In genomic region chr2:171800639-171801038, GRCh38 we compare ENCODE assay signal across 21 cellular contexts.
DNase-seq lines count a peak whose midpoint lies in the region; ATAC-seq, FAIRE-seq and TF ChIP-seq lines count a peak whose summit lies in the region.
"Had no signal": no experiment of that assay in that cellular context is flagged by ENCODE, and none has a peak within 500 bp of the region (broad histone marks: within the 10 kb centered on the region; RNA-seq: fewer than 3 reads in every experiment).

No MANE protein-coding gene starts in this region.

- no peak overlapping the region for H2AFZ ChIP-seq in astrocyte (ENCODE audit: low read depth, low read length)
- no peak overlapping the region for H2AFZ ChIP-seq in osteoblast (ENCODE audit: low read length)
- H2AFZ ChIP-seq: GM23248 had no signal

- H3K4me3 Mint-ChIP-seq in astrocyte (ENCODE audit: unreplicated experiment) = no peak overlapping the region
- H3K4me3 Mint-ChIP-seq in stimulated activated effector memory CD8-positive, alpha-beta T cell treated with anti-CD3 and anti-CD28 coated beads, Interleukin-12 subunit alpha, Interleukin-12 subunit beta, amount 100 ng/mL, for 72 hours = no peak overlapping the region
- H3K4me3 Mint-ChIP-seq: CD4-positive, alpha-beta T cell; HFFc6 had no signal

- no peaks in the 10 kb centered on the region for H3K36me3 ChIP-seq in astrocyte (ENCODE audit: insufficient read depth, low read length)
- H3K36me3 ChIP-seq in osteoblast (ENCODE audit: insufficient read depth, low read length) = peaks cover 3% of the 10 kb centered on the region

- H3K79me2 ChIP-seq in astrocyte (ENCODE audit: insufficient read depth, low read length) (no peaks in the 10 kb centered on the region), osteoblast (ENCODE audit: insufficient read depth, low read length) (no peaks in the 10 kb centered on the region)

- no peaks in the 10 kb centered on the region for H3K9me3 ChIP-seq in astrocyte (ENCODE audit: insufficient read depth, low read depth, low read length)
- no peaks in the 10 kb centered on the region for H3K9me3 ChIP-seq in osteoblast (ENCODE audit: low read depth, low read length)
- H3K9me3 ChIP-seq: Caco-2 had no signal

- H3K4me1 ChIP-seq in astrocyte (ENCODE audit: insufficient read depth, low read length) (peaks cover 13% of the 10 kb centered on the region), osteoblast (ENCODE audit: insufficient read depth, low read length) (peaks cover 13% of the 10 kb centered on the region)
- H3K4me1 ChIP-seq: Caco-2 had no signal

- H3K4me1 Mint-ChIP-seq in astrocyte (ENCODE audit: low read depth, unreplicated experiment) = peaks cover 24% of the 10 kb centered on the region
- H3K4me1 Mint-ChIP-seq in stimulated activated effector memory CD8-positive, alpha-beta T cell treated with anti-CD3 and anti-CD28 coated beads, Interleukin-12 subunit alpha, Interleukin-12 subunit beta, amount 100 ng/mL, for 72 hours = peaks cover 6% of the 10 kb centered on the region

- no peaks in the 10 kb centered on the region for H3K27me3 Mint-ChIP-seq in astrocyte (ENCODE audit: low read depth, unreplicated experiment)
- H3K27me3 Mint-ChIP-seq: CD4-positive, alpha-beta T cell had no signal

- no peaks in the 10 kb centered on the region for H3K9me3 Mint-ChIP-seq in astrocyte (ENCODE audit: unreplicated experiment)
- H3K9me3 Mint-ChIP-seq in stimulated activated effector memory CD8-positive, alpha-beta T cell treated with anti-CD3 and anti-CD28 coated beads, Interleukin-12 subunit alpha, Interleukin-12 subunit beta, amount 100 ng/mL, for 72 hours = no peaks in the 10 kb centered on the region
- H3K9me3 Mint-ChIP-seq: CD4-positive, alpha-beta T cell; HFFc6 had no signal

- ATAC-seq in GM19328 (IDR thresholded peaks at IDR 0.05; ENCODE audit: unreplicated experiment) = no peak
- ATAC-seq in stimulated activated effector memory CD8-positive, alpha-beta T cell treated with anti-CD3 and anti-CD28 coated beads, Interleukin-12 subunit alpha, Interleukin-12 subunit beta, amount 100 ng/mL, for 72 hours = no peak
- ATAC-seq: HCT116, HepG2 had no signal

- H3K4me3 ChIP-seq in astrocyte (ENCODE audit: insufficient read depth, low read depth, low read length) = no peak overlapping the region
- no peak overlapping the region for H3K4me3 ChIP-seq in osteoblast (ENCODE audit: insufficient read depth, low read length)
- H3K4me3 ChIP-seq: GM23248 had no signal

- no peaks in the 10 kb centered on the region for H3K27me3 ChIP-seq in astrocyte (ENCODE audit: insufficient read depth, low read length)
- H3K27me3 ChIP-seq in osteoblast (ENCODE audit: insufficient read depth, low read length) = no peaks in the 10 kb centered on the region

- peak; percentile 69 for FAIRE-seq in D721Med (lab: Jason Lieb, UNC)
- FAIRE-seq in astrocyte (lab: Jason Lieb, UNC) = peak; percentile 89
- FAIRE-seq in RCC 7860 (lab: Jason Lieb, UNC) = no peak
- FAIRE-seq: HepG2 had no signal

- no peak for TF ChIP-seq CTCF in D721Med (IDR thresholded peaks at IDR 0.05; ENCODE audit: insufficient read depth, missing control alignments)
- no peak for TF ChIP-seq CTCF in astrocyte (IDR thresholded peaks at IDR 0.05; ENCODE audit: insufficient read depth, low read depth, low read length)
- TF ChIP-seq CTCF in osteoblast (IDR thresholded peaks at IDR 0.05; ENCODE audit: extremely low read depth, low read depth, low read length) = no peak

- H4K20me1 ChIP-seq in astrocyte (ENCODE audit: insufficient read depth, low read length) (no peaks in the 10 kb centered on the region), osteoblast (ENCODE audit: insufficient read depth, low read length) (no peaks in the 10 kb centered on the region)

- no peak for DNase-seq in D721Med (ENCODE audit: insufficient read length, low spot score)
- no peak for DNase-seq in astrocyte (ENCODE audit: low read depth)
- DNase-seq in dedifferentiated amniotic fluid mesenchymal stem cell (ENCODE audit: extremely low spot score) = peak; percentile 22
- DNase-seq in osteoblast (ENCODE audit: insufficient read length, low spot score, missing footprints) = peak; percentile 79
- no peak for DNase-seq in activated CD4-positive, alpha-beta T cell treated with anti-CD3 and anti-CD28 coated beads, Interleukin-2, amount 50 U/mL, for 4 hours
- DNase-seq in stimulated activated effector memory CD8-positive, alpha-beta T cell treated with anti-CD3 and anti-CD28 coated beads, Interleukin-12 subunit alpha, Interleukin-12 subunit beta, amount 100 ng/mL, for 72 hours (ENCODE audit: low spot score in 2 of 2) = no peak
- no peak for DNase-seq in RCC 7860 (ENCODE audit: low spot score)
- DNase-seq: ACHN; AML-193; Caco-2; CD4-positive, alpha-beta T cell; DMS79 treated with DMSO at 0.1 percent for 48 hours; GF-D8; GM23248; H7; HFFc6 had no signal

- H3K9ac ChIP-seq in astrocyte (ENCODE audit: low read length) = no peak overlapping the region
- H3K9ac ChIP-seq: GM23248, KMS-11 had no signal

- H3K4me2 ChIP-seq in astrocyte (ENCODE audit: low read length) (no peak overlapping the region), osteoblast (ENCODE audit: insufficient read depth, low read length) (no peak overlapping the region)
- H3K4me2 ChIP-seq: KMS-11 had no signal

- H3K27ac Mint-ChIP-seq in astrocyte (ENCODE audit: unreplicated experiment) = no peak overlapping the region
- no peak overlapping the region for H3K27ac Mint-ChIP-seq in stimulated activated effector memory CD8-positive, alpha-beta T cell treated with anti-CD3 and anti-CD28 coated beads, Interleukin-12 subunit alpha, Interleukin-12 subunit beta, amount 100 ng/mL, for 72 hours
- H3K27ac Mint-ChIP-seq: CD4-positive, alpha-beta T cell; HFFc6 had no signal

- peaks cover 6% of the 10 kb centered on the region for H3K36me3 Mint-ChIP-seq in astrocyte (ENCODE audit: low read depth, unreplicated experiment)
- H3K36me3 Mint-ChIP-seq in stimulated activated effector memory CD8-positive, alpha-beta T cell treated with anti-CD3 and anti-CD28 coated beads, Interleukin-12 subunit alpha, Interleukin-12 subunit beta, amount 100 ng/mL, for 72 hours = peaks cover 30% of the 10 kb centered on the region

- no peak overlapping the region for H3K27ac ChIP-seq in astrocyte (ENCODE audit: low read depth, low read length)
- no peak overlapping the region for H3K27ac ChIP-seq in osteoblast (ENCODE audit: low read depth, low read length)
- H3K27ac ChIP-seq: C4-2B, GM23248, KMS-11 had no signal

Comparison
In these comparisons a context has a peak if more than half of its experiments do, and no peak if none do; other contexts are left out.
1. DNase-seq: peak in dedifferentiated amniotic fluid mesenchymal stem cell (single experiment) and osteoblast (single experiment); none in D721Med (single experiment), astrocyte (single experiment), activated CD4-positive, alpha-beta T cell treated with anti-CD3 and anti-CD28 coated beads, Interleukin-2, amount 50 U/mL, for 4 hours (0 of 2), stimulated activated effector memory CD8-positive, alpha-beta T cell treated with anti-CD3 and anti-CD28 coated beads, Interleukin-12 subunit alpha, Interleukin-12 subunit beta, amount 100 ng/mL, for 72 hours (0 of 2) and RCC 7860 (single experiment).